Comparison of ENCODE assay signal across 30 cellular contexts in genomic region chr16:19560078-19560477, GRCh38.
"Had no signal": no experiment of that assay in that cellular context is flagged by ENCODE, and none has a peak within 500 bp of the region (broad histone marks: within the 10 kb centered on the region; RNA-seq: fewer than 3 reads in every experiment).

No MANE protein-coding gene starts in this region.

- H3K27ac ChIP-seq: adrenal gland, body of pancreas, brain microvascular endothelial cell, breast epithelium, WERI-Rb-1 had no signal

- FAIRE-seq: astrocyte had no signal

- DNase-seq: activated CD4-positive, alpha-beta memory T cell treated with anti-CD3 and anti-CD28 coated beads, Interleukin-2, amount 10 ng/mL, durations not matched to agents 7 days and 5 days; activated CD4-positive, alpha-beta T cell treated with anti-CD3 and anti-CD28 coated beads for 1 hour; activated CD4-positive, alpha-beta T cell treated with anti-CD3 and anti-CD28 coated beads, Interleukin-2, amount 50 U/mL, for 48 hours; activated CD4-positive, CD25-positive, alpha-beta regulatory T cell; activated CD8-positive, alpha-beta memory T cell treated with anti-CD3 and anti-CD28 coated beads for 24 hours; activated CD8-positive, alpha-beta memory T cell treated with anti-CD3 and anti-CD28 coated beads, Interleukin-2, amount 10 ng/mL, durations not matched to agents 7 days and 5 days; activated CD8-positive, alpha-beta memory T cell treated with anti-CD3 and anti-CD28 coated beads, Interleukin-2, amount 50 U/mL, for 48 hours; activated effector memory CD4-positive, alpha-beta T cell treated with Interleukin-2 at 50 U/mL for 16 hours; activated gamma-delta T cell; activated naive CD4-positive, alpha-beta T cell treated with anti-CD3 and anti-CD28 coated beads, Interleukin-2, amount 10 ng/mL, durations not matched to agents 7 days and 5 days; activated naive CD4-positive, alpha-beta T cell treated with Interleukin-2 at 50 U/mL for 16 hours; activated naive CD8-positive, alpha-beta T cell treated with anti-CD3 and anti-CD28 coated beads for 36 hours; activated T-cell treated with anti-CD3 and anti-CD28 coated beads, Interleukin-2, amount 50 U/mL, for 24 hours; activated T-cell treated with anti-CD3 and anti-CD28 coated beads, Interleukin-2, amount 50 U/mL, for 48 hours; aorta; body of pancreas had no signal

- ATAC-seq: activated CD4-positive, alpha-beta T cell treated with anti-CD3 and anti-CD28 coated beads for 36 hours; activated CD4-positive, CD25-positive, alpha-beta regulatory T cell treated with anti-CD3 and anti-CD28 coated beads, Interleukin-2, amount 50 U/mL, for 24 hours; activated CD8-positive, alpha-beta memory T cell treated with anti-CD3 and anti-CD28 coated beads, Interleukin-2, amount 10 ng/mL, durations not matched to agents 7 days and 5 days; activated CD8-positive, alpha-beta T cell treated with anti-CD3 and anti-CD28 coated beads, Interleukin-2, amount 10 ng/mL, durations not matched to agents 7 days and 5 days; body of pancreas; WTC11 had no signal

- H3K9me3 Mint-ChIP-seq: activated CD4-positive, alpha-beta memory T cell treated with anti-CD3 and anti-CD28 coated beads, Interleukin-2, amount 10 ng/mL, durations not matched to agents 7 days and 5 days; activated naive CD4-positive, alpha-beta T cell treated with anti-CD3 and anti-CD28 coated beads, Interleukin-2, amount 50 U/mL, for 24 hours; activated T-cell treated with anti-CD3 and anti-CD28 coated beads, Interleukin-2, amount 50 U/mL, for 24 hours had no signal

- H3K36me3 ChIP-seq: breast epithelium had no signal

- H3K27me3 Mint-ChIP-seq: activated CD4-positive, alpha-beta memory T cell treated with anti-CD3 and anti-CD28 coated beads, Interleukin-2, amount 10 ng/mL, durations not matched to agents 7 days and 5 days; activated CD4-positive, alpha-beta T cell treated with anti-CD3 and anti-CD28 coated beads for 36 hours; activated CD4-positive, alpha-beta T cell treated with anti-CD3 and anti-CD28 coated beads, Interleukin-2, amount 10 ng/mL, durations not matched to agents 7 days and 5 days; activated CD8-positive, alpha-beta memory T cell treated with anti-CD3 and anti-CD28 coated beads, Interleukin-2, amount 10 ng/mL, durations not matched to agents 7 days and 5 days; activated naive CD4-positive, alpha-beta T cell treated with anti-CD3 and anti-CD28 coated beads, Interleukin-2, amount 10 ng/mL, durations not matched to agents 7 days and 5 days; activated naive CD4-positive, alpha-beta T cell treated with anti-CD3 and anti-CD28 coated beads, Interleukin-2, amount 50 U/mL, for 24 hours; activated naive CD8-positive, alpha-beta T cell treated with anti-CD3 and anti-CD28 coated beads for 36 hours; activated T-cell treated with anti-CD3 and anti-CD28 coated beads, Interleukin-2, amount 50 U/mL, for 24 hours had no signal

- H3K36me3 Mint-ChIP-seq: activated naive CD4-positive, alpha-beta T cell treated with anti-CD3 and anti-CD28 coated beads, Interleukin-2, amount 50 U/mL, for 24 hours had no signal

- H3K9me3 ChIP-seq: adrenal gland, body of pancreas, breast epithelium had no signal

- H3K27ac Mint-ChIP-seq: activated CD4-positive, alpha-beta memory T cell treated with anti-CD3 and anti-CD28 coated beads, Interleukin-2, amount 10 ng/mL, durations not matched to agents 7 days and 5 days; activated CD4-positive, alpha-beta T cell treated with anti-CD3 and anti-CD28 coated beads for 36 hours; activated CD4-positive, alpha-beta T cell treated with anti-CD3 and anti-CD28 coated beads, Interleukin-2, amount 10 ng/mL, durations not matched to agents 7 days and 5 days; activated CD8-positive, alpha-beta memory T cell treated with anti-CD3 and anti-CD28 coated beads, Interleukin-2, amount 10 ng/mL, durations not matched to agents 7 days and 5 days; activated CD8-positive, alpha-beta T cell treated with anti-CD3 and anti-CD28 coated beads, Interleukin-2, amount 10 ng/mL, durations not matched to agents 7 days and 5 days; activated naive CD4-positive, alpha-beta T cell treated with anti-CD3 and anti-CD28 coated beads, Interleukin-2, amount 10 ng/mL, durations not matched to agents 7 days and 5 days; activated naive CD4-positive, alpha-beta T cell treated with anti-CD3 and anti-CD28 coated beads, Interleukin-2, amount 50 U/mL, for 24 hours; activated naive CD8-positive, alpha-beta T cell treated with anti-CD3 and anti-CD28 coated beads for 36 hours; activated T-cell treated with anti-CD3 and anti-CD28 coated beads, Interleukin-2, amount 50 U/mL, for 24 hours; activated T-helper 2 cell treated with anti-CD3 and anti-CD28 coated beads, Interferon-gamma antibody, Interleukin-2, Interleukin-4, amounts not matched to agents 10 μg/mL and 5 μg/mL and 100 μg/mL, durations not matched to agents 14 hours and 24 hours and 36 hours; T-helper 1 cell treated with Interleukin-12 subunit alpha and Interleukin-12 subunit beta and Interleukin-4 antibody, amounts not matched to agents 30 μg/mL and 1 μg/mL, for 36 hours; T-helper 2 cell treated with Interferon-gamma antibody and Interleukin-4, amounts not matched to agents 5 μg/mL and 100 μg/mL, for 36 hours; WTC11 had no signal

- H3K4me1 ChIP-seq: breast epithelium had no signal

- H3K27me3 ChIP-seq: adrenal gland, body of pancreas, brain microvascular endothelial cell, breast epithelium had no signal

- H3K4me3 Mint-ChIP-seq: activated CD4-positive, alpha-beta memory T cell treated with anti-CD3 and anti-CD28 coated beads, Interleukin-2, amount 10 ng/mL, durations not matched to agents 7 days and 5 days; activated CD4-positive, alpha-beta T cell treated with anti-CD3 and anti-CD28 coated beads for 36 hours; activated CD4-positive, alpha-beta T cell treated with anti-CD3 and anti-CD28 coated beads, Interleukin-2, amount 10 ng/mL, durations not matched to agents 7 days and 5 days; activated CD8-positive, alpha-beta memory T cell treated with anti-CD3 and anti-CD28 coated beads, Interleukin-2, amount 10 ng/mL, durations not matched to agents 7 days and 5 days; activated CD8-positive, alpha-beta T cell treated with anti-CD3 and anti-CD28 coated beads, Interleukin-2, amount 10 ng/mL, durations not matched to agents 7 days and 5 days; activated naive CD4-positive, alpha-beta T cell treated with anti-CD3 and anti-CD28 coated beads, Interleukin-2, amount 10 ng/mL, durations not matched to agents 7 days and 5 days; activated naive CD4-positive, alpha-beta T cell treated with anti-CD3 and anti-CD28 coated beads, Interleukin-2, amount 50 U/mL, for 24 hours; activated naive CD8-positive, alpha-beta T cell treated with anti-CD3 and anti-CD28 coated beads for 36 hours; activated T-cell treated with anti-CD3 and anti-CD28 coated beads, Interleukin-2, amount 50 U/mL, for 24 hours; T-helper 1 cell treated with Interleukin-12 subunit alpha and Interleukin-12 subunit beta and Interleukin-4 antibody, amounts not matched to agents 30 μg/mL and 1 μg/mL, for 36 hours; T-helper 2 cell treated with Interferon-gamma antibody and Interleukin-4, amounts not matched to agents 5 μg/mL and 100 μg/mL, for 36 hours; WTC11 had no signal

- H3K4me3 ChIP-seq: adrenal gland, body of pancreas, breast epithelium had no signal
